Comparison of ENCODE assay signal across 3 cellular contexts in the genomic region with DNA sequence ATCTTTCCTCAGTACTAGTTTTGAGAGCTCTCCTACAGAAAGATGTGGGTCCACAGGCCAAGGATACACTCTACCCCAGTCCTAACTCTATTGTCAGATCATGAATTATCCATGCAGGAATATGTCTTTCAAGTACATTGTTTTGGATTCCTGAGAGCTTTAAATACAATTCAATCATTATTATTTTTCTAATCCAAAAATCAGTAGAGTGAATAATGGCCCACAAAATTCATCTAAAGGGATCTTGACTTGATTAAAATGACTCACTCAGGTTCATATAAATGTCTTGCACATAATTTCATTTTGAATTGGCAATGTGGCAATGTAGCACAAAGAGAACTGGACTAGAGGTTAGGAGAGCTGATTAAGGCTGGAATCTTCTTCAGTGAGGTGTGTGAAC.
"Had no signal": no experiment of that assay in that cellular context is flagged by ENCODE, and none has a peak within 500 bp of the region (broad histone marks: within the 10 kb centered on the region; RNA-seq: fewer than 3 reads in every experiment).

No MANE protein-coding gene starts in this region.

- DNase-seq: GDM1, GF-D8 had no signal

- H3K4me3 ChIP-seq: GM12878 had no signal

- ATAC-seq: GM12878 had no signal
